ENCODE assay signal across 13 cellular contexts in the genomic region with DNA sequence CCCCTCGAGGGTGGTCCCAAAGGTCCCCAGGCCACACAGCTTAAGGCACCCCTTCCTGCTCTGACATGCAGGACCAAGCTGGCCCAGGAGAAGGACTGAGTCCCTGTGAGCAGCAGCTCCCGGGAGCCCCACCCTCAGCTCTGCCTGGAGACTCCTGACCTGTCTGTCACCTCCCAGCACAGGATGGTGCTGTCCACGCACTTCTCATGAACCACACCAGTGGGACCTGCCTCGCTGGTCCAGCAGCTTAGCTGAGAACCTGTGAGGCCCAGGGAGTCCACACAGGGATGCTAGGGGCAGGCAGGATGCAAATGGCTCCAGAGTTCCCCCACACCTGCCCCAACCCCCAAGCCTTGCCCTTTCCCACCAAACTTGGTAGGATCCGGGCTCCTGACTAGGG. TPM values are rescaled to one million over a fixed set of nuclear protein-coding genes. Genes with fewer than 3 reads are reported as not detected.
A peak's percentile ranks its signal among the peaks of the same experiment; 100 is the strongest.
DNase-seq lines count a peak whose midpoint lies in the region; ATAC-seq and TF ChIP-seq lines count a peak whose summit lies in the region.
"Had no signal": no experiment of that assay in that cellular context is flagged by ENCODE, and none has a peak within 500 bp of the region (broad histone marks: within the 10 kb centered on the region; RNA-seq: fewer than 3 reads in every experiment).

No MANE protein-coding gene starts in this region.

- TF ChIP-seq CTCF in Peyer's patch (IDR thresholded peaks at IDR 0.05) (peak in 1 of 6 experiments; percentile 19), gastroesophageal sphincter (IDR thresholded peaks at IDR 0.05) (no peak)

- peak overlapping the region in 6 of 11 experiments; percentile 32 to 96 (median 86); a peak in 8 of 22 replicates for H3K4me2 ChIP-seq in BLaER1 treated with 17β-estradiol and CSF1 and Interleukin-3, amounts not matched to agents 10 nM and 100 nM
- H3K4me2 ChIP-seq in trophoblast cell (ENCODE audit: low read length) = no peak overlapping the region

- no CpG with 5 or more reads among the region's 5 CpGs for WGBS in gastroesophageal sphincter (ENCODE audit: low coverage in 1 of 2), 2 donors
- no CpG with 5 or more reads among the region's 5 CpGs for WGBS in trophoblast cell (ENCODE audit: extremely low coverage, insufficient coverage, insufficient read length)

- H3K79me2 ChIP-seq in trophoblast cell (ENCODE audit: control insufficient read depth, insufficient read depth, low read length, poor library complexity) = peaks cover 23% of the 10 kb centered on the region

- no peak for ATAC-seq in gastroesophageal sphincter

- H3K4me1 ChIP-seq in BLaER1 treated with 17β-estradiol and CSF1 and Interleukin-3, amounts not matched to agents 10 nM and 100 nM = peaks cover 31 to 89% (median 84%) of the 10 kb centered on the region in 10 experiments
- H3K4me1 ChIP-seq in Peyer's patch (peaks cover 0 to 99% (median 22%) of the 10 kb centered on the region in 4 donors), gastroesophageal sphincter (peaks cover 16 to 100% (median 72%) of the 10 kb centered on the region in 3 donors), trophoblast cell (ENCODE audit: control insufficient read depth in 1 of 2, insufficient read depth in 2 of 2, low read length in 2 of 2) (peaks cover 74 to 81% of the 10 kb centered on the region in 2 experiments)

- peaks cover 0 to 92% (median 75%) of the 10 kb centered on the region in 11 experiments; a peak in 20 of 22 replicates for H4K20me1 ChIP-seq in BLaER1 treated with 17β-estradiol and CSF1 and Interleukin-3, amounts not matched to agents 10 nM and 100 nM

- TF ChIP-seq EP300 in gastroesophageal sphincter (IDR thresholded peaks at IDR 0.05) = no peak

- no peak overlapping the region for H3K4me3 ChIP-seq in BLaER1 treated with 17β-estradiol and CSF1 and Interleukin-3, amounts not matched to agents 10 nM and 100 nM
- H3K4me3 ChIP-seq in Peyer's patch (no peak overlapping the region), gastroesophageal sphincter (no peak overlapping the region), trophoblast cell (ENCODE audit: low read depth, low read length) (no peak overlapping the region)

- peaks cover 56% of the 10 kb centered on the region for H3K79me1 ChIP-seq in trophoblast cell (ENCODE audit: low read length)

- H2AK5ac ChIP-seq in trophoblast cell (ENCODE audit: low read length) = no peak overlapping the region

- TF ChIP-seq POLR2A in Peyer's patch (IDR thresholded peaks at IDR 0.05) (peak in 1 of 2 donors; percentile 31), gastroesophageal sphincter (IDR thresholded peaks at IDR 0.05) (no peak)

- DNase-seq in Peyer's patch (peak in 2 of 3 donors; percentile 69 to 73), trophoblast cell (peak; percentile 7 to 18), NCI-H526 treated with DMSO at 0.1 percent for 48 hours (lab: John Stamatoyannopoulos, UW) (no peak), NCI-H82 (lab: John Stamatoyannopoulos, UW) (no peak), NCI-H446 (lab: John Stamatoyannopoulos, UW) (no peak)
- no peak for DNase-seq in central memory CD4-positive, alpha-beta T cell
- DNase-seq: activated CD4-positive, alpha-beta T cell treated with anti-CD3 and anti-CD28 coated beads, Interleukin-2, amount 10 ng/mL, durations not matched to agents 24 days and 14 days; effector CD4-positive, alpha-beta T cell; OCI-M1; stimulated activated CD4-positive, alpha-beta T cell treated with anti-CD3 and anti-CD28 coated beads, Interleukin-1b, Interleukin-23, amount 100 ng/mL, for 48 hours; T-helper 17 cell had no signal

- H2BK5ac ChIP-seq in trophoblast cell (ENCODE audit: low read depth, low read length, poor library complexity) = no peak overlapping the region

- H3K23ac ChIP-seq in trophoblast cell (ENCODE audit: low read length) = no peak overlapping the region

- H3K27me3 ChIP-seq in BLaER1 treated with 17β-estradiol and CSF1 and Interleukin-3, amounts not matched to agents 10 nM and 100 nM = peaks cover 0 to 29% (median 0%) of the 10 kb centered on the region in 11 experiments; a peak in 5 of 22 replicates
- no peaks in the 10 kb centered on the region for H3K27me3 ChIP-seq in Peyer's patch
- no peaks in the 10 kb centered on the region for H3K27me3 ChIP-seq in gastroesophageal sphincter
- H3K27me3 ChIP-seq in trophoblast cell (ENCODE audit: insufficient read depth, low read length) = no peaks in the 10 kb centered on the region

- no peak overlapping the region for H4K8ac ChIP-seq in trophoblast cell (ENCODE audit: low read depth, low read length)

- H4K12ac ChIP-seq in trophoblast cell (ENCODE audit: low read depth, low read length) = no peak overlapping the region

- no peak overlapping the region for H2AFZ ChIP-seq in trophoblast cell (ENCODE audit: insufficient read depth, low read length, poor library complexity)

- no peak overlapping the region for H3K27ac ChIP-seq in BLaER1 treated with 17β-estradiol and CSF1 and Interleukin-3, amounts not matched to agents 10 nM and 100 nM
- H3K27ac ChIP-seq in Peyer's patch (peak overlapping the region in 3 of 4 donors; percentile 50 to 90 (median 86)), gastroesophageal sphincter (peak overlapping the region; percentile 58 to 88 (median 86)), trophoblast cell (ENCODE audit: low read depth, low read length) (peak overlapping the region; percentile 16)

- peak overlapping the region in 1 of 11 experiments; percentile 50; a peak in 2 of 22 replicates for H3K9ac ChIP-seq in BLaER1 treated with 17β-estradiol and CSF1 and Interleukin-3, amounts not matched to agents 10 nM and 100 nM
- H3K9ac ChIP-seq in trophoblast cell (ENCODE audit: low read length) = no peak overlapping the region

- peak overlapping the region; percentile 78 for H2BK120ac ChIP-seq in trophoblast cell (ENCODE audit: insufficient read depth, low read length, poor library complexity)

- H3K18ac ChIP-seq in trophoblast cell (ENCODE audit: low read length) = peak overlapping the region; percentile 34

- peak overlapping the region; percentile 68 for H4K91ac ChIP-seq in trophoblast cell (ENCODE audit: low read depth, low read length)

- no peaks in the 10 kb centered on the region for H3K9me3 ChIP-seq in BLaER1 treated with 17β-estradiol and CSF1 and Interleukin-3, amounts not matched to agents 10 nM and 100 nM (replicated peaks in 1 of 11)
- no peaks in the 10 kb centered on the region for H3K9me3 ChIP-seq in Peyer's patch
- H3K9me3 ChIP-seq in gastroesophageal sphincter = no peaks in the 10 kb centered on the region
- peaks cover 3% of the 10 kb centered on the region for H3K9me3 ChIP-seq in trophoblast cell (ENCODE audit: insufficient read depth, low read depth, low read length)

- H3K14ac ChIP-seq in trophoblast cell (ENCODE audit: low read length) = peak overlapping the region; percentile 10

- peak overlapping the region; percentile 39 for H3K4ac ChIP-seq in trophoblast cell (ENCODE audit: low read depth, low read length)

- H2BK12ac ChIP-seq in trophoblast cell (ENCODE audit: low read length) = no peak overlapping the region

- no peaks in the 10 kb centered on the region for H3K36me3 ChIP-seq in BLaER1 treated with 17β-estradiol and CSF1 and Interleukin-3, amounts not matched to agents 10 nM and 100 nM
- H3K36me3 ChIP-seq in Peyer's patch (no peaks in the 10 kb centered on the region), gastroesophageal sphincter (no peaks in the 10 kb centered on the region), trophoblast cell (ENCODE audit: control insufficient read depth in 1 of 2, insufficient read depth in 2 of 2, low read length in 2 of 2) (no peaks in the 10 kb centered on the region)

RNA-seq across cellular contexts. Expression of a gene that starts 27.7 kb away (rescaled TPM):
- total RNA-seq in Peyer's patch (10 to 100 TPM; 19.8 to 98.1 (median 78.8) TPM), gastroesophageal sphincter (10 to 100 TPM; 14.0 to 58.2 (median 25.0) TPM)
- polyA plus RNA-seq in trophoblast cell (2013) = 17.0 and 18.1 TPM in 2 replicates

Comparison
In these comparisons a context has a peak if more than half of its experiments do, and no peak if none do; other contexts are left out.
1. H3K27ac ChIP-seq: peak in Peyer's patch (3 of 4), gastroesophageal sphincter (4 of 4) and trophoblast cell (single experiment); none in BLaER1 treated with 17β-estradiol and CSF1 and Interleukin-3, amounts not matched to agents 10 nM and 100 nM (0 of 11).
2. DNase-seq: peak in Peyer's patch (2 of 3) and trophoblast cell (2 of 2); none in NCI-H526 treated with DMSO at 0.1 percent for 48 hours (single experiment), NCI-H82 (single experiment), central memory CD4-positive, alpha-beta T cell (single experiment) and NCI-H446 (0 of 2).